In the genomic region with DNA sequence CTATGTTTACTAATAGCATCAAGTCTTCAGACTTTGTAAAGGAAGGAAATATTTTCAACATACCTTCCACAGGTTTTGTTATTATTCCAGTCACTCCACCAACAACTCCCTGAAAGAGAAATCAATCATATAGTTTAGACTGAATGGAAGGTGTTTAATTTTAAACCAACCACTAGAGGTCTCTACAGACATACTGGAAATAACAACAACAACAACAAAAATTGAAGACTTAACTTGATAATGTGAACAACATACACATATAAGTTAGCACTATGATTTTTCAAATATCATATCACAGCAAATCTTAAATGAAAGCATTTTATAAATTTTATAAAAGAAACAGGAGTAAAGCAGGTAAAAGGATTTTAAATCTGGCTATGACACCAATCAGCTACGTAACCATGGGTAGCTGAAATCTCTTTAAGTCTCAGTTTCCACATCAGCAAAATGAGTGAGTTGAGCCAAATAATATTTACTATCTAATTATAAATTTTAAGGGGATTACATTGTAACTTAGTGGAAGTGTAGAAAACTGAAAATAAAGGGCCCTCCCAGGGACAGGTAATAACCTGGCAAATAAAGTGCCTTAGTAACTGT, we compare ENCODE assay signal across 8 cellular contexts.
DNase-seq lines count a peak whose midpoint lies in the region; TF ChIP-seq lines count a peak whose summit lies in the region.

No MANE protein-coding gene starts in this region.

- no peaks in the 10 kb centered on the region for H3K27me3 ChIP-seq in A673 (replicated peaks; ENCODE audit: insufficient read depth, low read depth, low read length, poor library complexity)
- no peaks in the 10 kb centered on the region for H3K27me3 ChIP-seq in PC-9 (ENCODE audit: insufficient read depth, low read depth)
- H3K27me3 ChIP-seq in thyroid gland = no peaks in the 10 kb centered on the region

- whole genome bisulfite sequencing in thyroid gland, 2 donors = 96 to 98% methylated on average over 1 of the region's 1 CpG

- intact Hi-C loops in A673 (cut with micrococcal nuclease; ENCODE audit: unreplicated experiment) (loop anchor here (2.0 to 5.0 kb wide), 3 partner anchors 200 to 435 kb away; no protein-coding TSS in a partner anchor), PC-9 (cut with micrococcal nuclease; ENCODE audit: unreplicated experiment) (loop anchor here (1.0 to 5.0 kb wide), 3 partner anchors 265 to 435 kb away; no protein-coding TSS in a partner anchor), thyroid gland (cut with DNase I) (no loop called here)

- CTCF ChIA-PET in A673 (lab: Charles Lee) (no interaction called here), PC-9 (lab: Charles Lee) (no interaction called here)

- H3K4me2 ChIP-seq in PC-9 = no peak overlapping the region

- H3K36me3 ChIP-seq in A673 (ENCODE audit: insufficient read depth, low read length, poor library complexity, severe bottlenecking) (no peaks in the 10 kb centered on the region), PC-9 (ENCODE audit: low read depth) (no peaks in the 10 kb centered on the region), thyroid gland (peaks cover 8 to 15% of the 10 kb centered on the region in 2 donors)

- DNase-seq in A673 (ENCODE audit: low spot score) (peak; percentile 43), GM20000 (ENCODE audit: low spot score) (peak; percentile 8), PC-9 (no peak), fibroblast of mammary gland (ENCODE audit: low read depth) (peak; percentile 49), thyroid gland (no peak), KG1 (lab: John Stamatoyannopoulos, UW) (no peak), GDM1 (lab: John Stamatoyannopoulos, UW) (no peak), NK-92 (lab: John Stamatoyannopoulos, UW; ENCODE audit: unreplicated experiment) (no peak)

- no peaks in the 10 kb centered on the region for H4K20me1 ChIP-seq in PC-9 (ENCODE audit: insufficient read depth)

- H3K9me3 ChIP-seq in A673 (ENCODE audit: low read depth, low read length, poor library complexity, severe bottlenecking) = no peaks in the 10 kb centered on the region
- H3K9me3 ChIP-seq in PC-9 (ENCODE audit: insufficient read depth, low read depth) = no peaks in the 10 kb centered on the region
- H3K9me3 ChIP-seq in thyroid gland = no peaks in the 10 kb centered on the region

- no peaks in the 10 kb centered on the region for H3K9me2 ChIP-seq in PC-9 (ENCODE audit: insufficient read depth)

- TF ChIP-seq CTCF in A673 (conservative IDR thresholded peaks at IDR 0.05; ENCODE audit: low read depth, low read length) (peak; percentile 71), GM20000 (IDR thresholded peaks at IDR 0.05; ENCODE audit: extremely low read depth, missing control alignments) (no peak), PC-9 (conservative IDR thresholded peaks at IDR 0.05) (peak; percentile 72), fibroblast of mammary gland (conservative IDR thresholded peaks at IDR 0.05; ENCODE audit: control insufficient read depth, insufficient read depth, low read depth, low read length) (peak; percentile 50), thyroid gland (IDR thresholded peaks at IDR 0.05) (peak in 4 of 6 experiments; percentile 45 to 72 (median 62))

- H3K27ac ChIP-seq in A673 (ENCODE audit: low read depth, low read length, poor library complexity, severe bottlenecking) (no peak overlapping the region), PC-9 (no peak overlapping the region), thyroid gland (no peak overlapping the region)

- no peak for TF ChIP-seq POLR2A in thyroid gland (IDR thresholded peaks at IDR 0.05)

- H2AFZ ChIP-seq in PC-9 = no peak overlapping the region

- BruUV-seq in A673 (replicated peaks; lab: Mats Ljungman, UMichigan) (no TSS peak), PC-9 (replicated peaks; lab: Mats Ljungman, UMichigan) (no TSS peak)

- H3K4me3 ChIP-seq in A673 (ENCODE audit: low read depth, low read length, poor library complexity, severe bottlenecking) (no peak overlapping the region), PC-9 (no peak overlapping the region), fibroblast of mammary gland (ENCODE audit: control insufficient read depth, low read depth, low read length) (no peak overlapping the region), thyroid gland (replicated peaks in 1 of 3) (no peak overlapping the region)

- no peaks in the 10 kb centered on the region for H3K4me1 ChIP-seq in A673 (ENCODE audit: insufficient read depth, low read length, poor library complexity, severe bottlenecking)
- H3K4me1 ChIP-seq in PC-9 (replicated peaks; ENCODE audit: insufficient read depth) = no peaks in the 10 kb centered on the region
- no peaks in the 10 kb centered on the region for H3K4me1 ChIP-seq in thyroid gland

- H3F3A ChIP-seq in PC-9 (ENCODE audit: insufficient read depth, low read depth) = no peaks in the 10 kb centered on the region

- no peaks in the 10 kb centered on the region for H3K79me2 ChIP-seq in PC-9 (ENCODE audit: low read depth)

- POLR2A ChIA-PET in A673 (lab: Charles Lee; ENCODE audit: low non-redundant PET) = no interaction called here
- POLR2A ChIA-PET in PC-9 (lab: Charles Lee; ENCODE audit: unreplicated experiment) = no interaction called here

Comparison
In these comparisons a context has a peak if more than half of its experiments do, and no peak if none do; other contexts are left out.
1. DNase-seq: peak in A673 (single experiment), GM20000 (single experiment) and fibroblast of mammary gland (single experiment); none in PC-9 (0 of 2), thyroid gland (0 of 2), KG1 (single experiment), GDM1 (single experiment) and NK-92 (single experiment).